10 cellular contexts compared by ENCODE assay signal in genomic region chr11:75100314-75100713, GRCh38. TPM values are rescaled to one million over a fixed set of nuclear protein-coding genes. Genes with fewer than 3 reads are reported as not detected.
DNase-seq lines count a peak whose midpoint lies in the region; ATAC-seq and TF ChIP-seq lines count a peak whose summit lies in the region.
"Had no signal": no experiment of that assay in that cellular context is flagged by ENCODE, and none has a peak within 500 bp of the region (broad histone marks: within the 10 kb centered on the region; RNA-seq: fewer than 3 reads in every experiment).

No MANE protein-coding gene starts in this region.

- H3K36me3 ChIP-seq in KMS-11 (ENCODE audit: insufficient read depth) (no peaks in the 10 kb centered on the region), sigmoid colon (no peaks in the 10 kb centered on the region), HAP-1 (replicated peaks) (no peaks in the 10 kb centered on the region)
- H3K36me3 ChIP-seq: lower lobe of right lung had no signal

- TF ChIP-seq EP300 in sigmoid colon (IDR thresholded peaks at IDR 0.05): no peak

- no peaks in the 10 kb centered on the region for H3K79me2 ChIP-seq in KMS-11 (ENCODE audit: insufficient read depth, low read depth)

- intact Hi-C loops in left ventricle myocardium superior (cut with micrococcal nuclease): no loop called here
- intact Hi-C loops in sigmoid colon (cut with DNase I): no loop called here

- H3K9ac ChIP-seq in KMS-11: no peak overlapping the region; the same call in 1 of the 2 replicates

- H3K9me3 ChIP-seq in sigmoid colon (no peaks in the 10 kb centered on the region), HAP-1 (no peaks in the 10 kb centered on the region)
- H3K9me3 ChIP-seq: lower lobe of right lung had no signal

- TF ChIP-seq CTCF in KMS-11 (conservative IDR thresholded peaks at IDR 0.05; ENCODE audit: low read depth, low read length): no peak
- no peak for TF ChIP-seq CTCF in sigmoid colon (IDR thresholded peaks at IDR 0.05)

- H3K27me3 ChIP-seq in KMS-11 (ENCODE audit: insufficient read depth, low read depth) (no peaks in the 10 kb centered on the region), sigmoid colon (no peaks in the 10 kb centered on the region), HAP-1 (ENCODE audit: low read depth) (no peaks in the 10 kb centered on the region)

- in situ Hi-C loops in HAP-1 (cut with MboI; ENCODE audit: low sequenced_read_pairs): no loop called here

- 28 to 41% methylated on average over 3 of the region's 3 CpGs for whole genome bisulfite sequencing in sigmoid colon, 2 donors

- H3K4me1 ChIP-seq in KMS-11 (ENCODE audit: low read depth, poor library complexity, severe bottlenecking) (peaks cover 15% of the 10 kb centered on the region), sigmoid colon (no peaks in the 10 kb centered on the region), HAP-1 (no peaks in the 10 kb centered on the region)
- H3K4me1 ChIP-seq: lower lobe of right lung had no signal

- no peak for TF ChIP-seq POLR2A in sigmoid colon (IDR thresholded peaks at IDR 0.05)

- DNase-seq in fibroblast of gingiva (ENCODE audit: low read depth) (peak; percentile 4), left ventricle myocardium superior (no peak), sigmoid colon (no peak), caudate nucleus (lab: John Stamatoyannopoulos, UW) (no peak), HAP-1 (ENCODE audit: low spot score in 2 of 2) (no peak)
- DNase-seq: lower lobe of right lung had no signal

- no peaks in the 10 kb centered on the region for H4K20me1 ChIP-seq in KMS-11 (ENCODE audit: insufficient read depth)

- H2AFZ ChIP-seq in KMS-11 (ENCODE audit: low read depth): no peak overlapping the region

- peak overlapping the region; percentile 25 for H3K4me2 ChIP-seq in KMS-11

- no peak overlapping the region for H3K4me3 ChIP-seq in KMS-11 (IDR thresholded peaks at IDR 0.05; ENCODE audit: insufficient read depth, low read depth, low read length)
- H3K4me3 ChIP-seq in sigmoid colon: no peak overlapping the region
- no peak overlapping the region for H3K4me3 ChIP-seq in HAP-1
- H3K4me3 ChIP-seq: lower lobe of right lung, SK-N-MC had no signal

- peak overlapping the region; percentile 39; the same call in 1 of the 2 replicates for H3K27ac ChIP-seq in KMS-11
- no peak overlapping the region for H3K27ac ChIP-seq in sigmoid colon
- no peak overlapping the region for H3K27ac ChIP-seq in caudate nucleus (ENCODE audit: low read depth, low read length)
- H3K27ac ChIP-seq: lower lobe of right lung, SK-N-MC had no signal

- peak; percentile 89 for ATAC-seq in GM18508 (IDR thresholded peaks at IDR 0.05; ENCODE audit: insufficient read depth, unreplicated experiment)
- ATAC-seq in GM21825 (IDR thresholded peaks at IDR 0.05; ENCODE audit: unreplicated experiment): peak; percentile 96
- ATAC-seq in left ventricle myocardium superior: no peak

RNA-seq across cellular contexts. Expression of gene OR2AT4, which starts 3.6 kb away (rescaled TPM):
- total RNA-seq in left ventricle myocardium superior (not detected), sigmoid colon (not detected)
- polyA plus RNA-seq in sigmoid colon: not detected
- total RNA-seq: lower lobe of right lung had no signal

RNA-seq across cellular contexts. Expression of gene SLCO2B1, which starts 50.6 kb away (rescaled TPM):
- 30.1 TPM for total RNA-seq in left ventricle myocardium superior
- total RNA-seq in sigmoid colon: 10 to 100 TPM; 19.4 to 31.7 (median 29.6) TPM
- 10 to 100 TPM in 2 of 3 donors, 1 to 10 TPM in 1; 7.8 to 47.0 (median 22.4) TPM for polyA plus RNA-seq in sigmoid colon
